17 cellular contexts compared by ENCODE assay signal in the genomic region with DNA sequence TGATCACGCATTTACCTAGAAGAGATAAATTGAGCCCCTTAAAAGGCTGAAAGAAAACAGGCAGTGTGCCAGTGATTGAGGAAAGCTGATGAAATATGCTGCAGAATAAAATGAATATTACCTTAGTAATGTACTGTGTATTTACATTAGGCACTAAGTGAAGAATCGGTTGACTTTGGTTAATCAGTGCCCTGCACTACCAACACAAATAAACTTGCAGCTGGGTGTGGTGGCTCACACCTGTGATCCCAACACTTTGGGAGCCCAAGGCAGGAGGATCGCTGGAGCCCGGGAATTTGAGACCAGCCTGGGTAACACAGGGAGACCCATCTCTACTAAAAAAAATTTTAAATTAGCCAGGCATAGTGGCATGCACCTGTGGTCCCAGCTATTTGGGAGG.
"Had no signal": no experiment of that assay in that cellular context is flagged by ENCODE, and none has a peak within 500 bp of the region (broad histone marks: within the 10 kb centered on the region; RNA-seq: fewer than 3 reads in every experiment).

No MANE protein-coding gene starts in this region.

- H3K9me3 ChIP-seq: right atrium auricular region, sigmoid colon, suprapubic skin, thyroid gland, upper lobe of right lung had no signal

- H3K4me3 ChIP-seq: coronary artery, hepatocyte, right atrium auricular region, sigmoid colon, skin epidermis, suprapubic skin, thyroid gland, upper lobe of right lung had no signal

- H3K4me3 Mint-ChIP-seq: naive thymus-derived CD4-positive, alpha-beta T cell; nephron progenitor cell had no signal

- H3K27me3 ChIP-seq: hepatocyte, right atrium auricular region, sigmoid colon, suprapubic skin, thyroid gland, upper lobe of right lung had no signal

- H3K4me1 ChIP-seq: right atrium auricular region, thyroid gland, upper lobe of right lung had no signal

- ATAC-seq: naive thymus-derived CD4-positive, alpha-beta T cell; upper lobe of right lung had no signal

- H3K27me3 Mint-ChIP-seq: naive thymus-derived CD4-positive, alpha-beta T cell had no signal

- H3K27ac Mint-ChIP-seq: naive thymus-derived CD4-positive, alpha-beta T cell; nephron progenitor cell had no signal

- H3K36me3 ChIP-seq: right atrium auricular region, sigmoid colon, suprapubic skin, thyroid gland, upper lobe of right lung had no signal

- DNase-seq: effector CD8-positive, alpha-beta T cell; foreskin melanocyte; head of caudate nucleus; kidney; naive thymus-derived CD4-positive, alpha-beta T cell; nephron progenitor cell; posterior cingulate gyrus; sigmoid colon; stimulated activated CD4-positive, alpha-beta T cell treated with anti-CD3 and anti-CD28 coated beads, Interleukin-12 subunit alpha, Interleukin-12 subunit beta, amount 100 ng/mL, for 4 hours; stimulated activated naive CD4-positive, alpha-beta T cell treated with Interleukin-2 at 50 U/mL for 16 hours; thyroid gland; upper lobe of right lung had no signal

- H3K27ac ChIP-seq: coronary artery, hepatocyte, right atrium auricular region, sigmoid colon, skin epidermis, suprapubic skin, thyroid gland, upper lobe of right lung had no signal

- H3K9me3 Mint-ChIP-seq: naive thymus-derived CD4-positive, alpha-beta T cell; nephron progenitor cell had no signal
